In the genomic region with DNA sequence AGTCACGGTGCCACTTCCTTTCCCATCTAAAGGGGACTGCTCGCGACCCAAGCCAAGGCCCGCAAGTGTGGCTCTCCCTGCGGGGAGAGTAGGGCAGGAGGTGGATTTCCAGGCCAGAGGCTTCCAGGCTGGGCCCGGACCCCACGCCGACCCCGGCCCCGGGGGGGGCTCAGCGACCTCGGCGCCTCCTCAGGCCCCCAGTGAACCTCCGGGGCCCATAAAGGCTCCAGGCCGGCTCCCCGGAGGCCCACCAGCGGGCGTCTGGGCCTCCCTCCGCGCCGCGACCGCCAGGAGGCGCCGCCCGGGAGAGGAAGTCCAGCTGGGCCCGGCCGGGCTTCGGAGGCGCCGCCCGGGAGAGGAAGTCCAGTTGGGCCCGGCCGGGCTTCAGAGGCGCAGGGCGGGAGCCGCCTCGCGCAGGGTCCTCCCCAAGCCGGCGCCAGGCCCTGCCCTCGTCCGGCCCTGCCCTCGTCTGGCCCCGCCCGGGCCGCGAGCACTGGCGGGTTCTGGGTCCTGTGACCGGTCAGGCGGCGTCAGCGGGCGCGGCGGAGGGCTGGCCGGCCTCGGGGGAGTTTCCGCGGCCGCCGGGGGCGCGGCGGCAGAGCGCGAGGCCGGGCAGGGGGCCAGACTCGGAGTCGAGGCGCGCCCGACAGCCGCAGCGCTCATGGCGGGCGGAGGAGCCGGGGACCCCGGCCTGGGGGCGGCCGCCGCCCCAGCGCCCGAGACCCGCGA, we compare ENCODE assay signal across 1 cellular context.
TF ChIP-seq lines count a peak whose summit lies in the region.

A gene (plus strand): TSS at position 623 of the 729 bp plus-strand sequence. CDS start 39 bp downstream, at position 662.

TF ChIP-seq in GM23338, 12 proteins besides CTCF, POLR2A, EP300 and RAD21 (continued from another document):
- TF ChIP-seq, protein P1, sequence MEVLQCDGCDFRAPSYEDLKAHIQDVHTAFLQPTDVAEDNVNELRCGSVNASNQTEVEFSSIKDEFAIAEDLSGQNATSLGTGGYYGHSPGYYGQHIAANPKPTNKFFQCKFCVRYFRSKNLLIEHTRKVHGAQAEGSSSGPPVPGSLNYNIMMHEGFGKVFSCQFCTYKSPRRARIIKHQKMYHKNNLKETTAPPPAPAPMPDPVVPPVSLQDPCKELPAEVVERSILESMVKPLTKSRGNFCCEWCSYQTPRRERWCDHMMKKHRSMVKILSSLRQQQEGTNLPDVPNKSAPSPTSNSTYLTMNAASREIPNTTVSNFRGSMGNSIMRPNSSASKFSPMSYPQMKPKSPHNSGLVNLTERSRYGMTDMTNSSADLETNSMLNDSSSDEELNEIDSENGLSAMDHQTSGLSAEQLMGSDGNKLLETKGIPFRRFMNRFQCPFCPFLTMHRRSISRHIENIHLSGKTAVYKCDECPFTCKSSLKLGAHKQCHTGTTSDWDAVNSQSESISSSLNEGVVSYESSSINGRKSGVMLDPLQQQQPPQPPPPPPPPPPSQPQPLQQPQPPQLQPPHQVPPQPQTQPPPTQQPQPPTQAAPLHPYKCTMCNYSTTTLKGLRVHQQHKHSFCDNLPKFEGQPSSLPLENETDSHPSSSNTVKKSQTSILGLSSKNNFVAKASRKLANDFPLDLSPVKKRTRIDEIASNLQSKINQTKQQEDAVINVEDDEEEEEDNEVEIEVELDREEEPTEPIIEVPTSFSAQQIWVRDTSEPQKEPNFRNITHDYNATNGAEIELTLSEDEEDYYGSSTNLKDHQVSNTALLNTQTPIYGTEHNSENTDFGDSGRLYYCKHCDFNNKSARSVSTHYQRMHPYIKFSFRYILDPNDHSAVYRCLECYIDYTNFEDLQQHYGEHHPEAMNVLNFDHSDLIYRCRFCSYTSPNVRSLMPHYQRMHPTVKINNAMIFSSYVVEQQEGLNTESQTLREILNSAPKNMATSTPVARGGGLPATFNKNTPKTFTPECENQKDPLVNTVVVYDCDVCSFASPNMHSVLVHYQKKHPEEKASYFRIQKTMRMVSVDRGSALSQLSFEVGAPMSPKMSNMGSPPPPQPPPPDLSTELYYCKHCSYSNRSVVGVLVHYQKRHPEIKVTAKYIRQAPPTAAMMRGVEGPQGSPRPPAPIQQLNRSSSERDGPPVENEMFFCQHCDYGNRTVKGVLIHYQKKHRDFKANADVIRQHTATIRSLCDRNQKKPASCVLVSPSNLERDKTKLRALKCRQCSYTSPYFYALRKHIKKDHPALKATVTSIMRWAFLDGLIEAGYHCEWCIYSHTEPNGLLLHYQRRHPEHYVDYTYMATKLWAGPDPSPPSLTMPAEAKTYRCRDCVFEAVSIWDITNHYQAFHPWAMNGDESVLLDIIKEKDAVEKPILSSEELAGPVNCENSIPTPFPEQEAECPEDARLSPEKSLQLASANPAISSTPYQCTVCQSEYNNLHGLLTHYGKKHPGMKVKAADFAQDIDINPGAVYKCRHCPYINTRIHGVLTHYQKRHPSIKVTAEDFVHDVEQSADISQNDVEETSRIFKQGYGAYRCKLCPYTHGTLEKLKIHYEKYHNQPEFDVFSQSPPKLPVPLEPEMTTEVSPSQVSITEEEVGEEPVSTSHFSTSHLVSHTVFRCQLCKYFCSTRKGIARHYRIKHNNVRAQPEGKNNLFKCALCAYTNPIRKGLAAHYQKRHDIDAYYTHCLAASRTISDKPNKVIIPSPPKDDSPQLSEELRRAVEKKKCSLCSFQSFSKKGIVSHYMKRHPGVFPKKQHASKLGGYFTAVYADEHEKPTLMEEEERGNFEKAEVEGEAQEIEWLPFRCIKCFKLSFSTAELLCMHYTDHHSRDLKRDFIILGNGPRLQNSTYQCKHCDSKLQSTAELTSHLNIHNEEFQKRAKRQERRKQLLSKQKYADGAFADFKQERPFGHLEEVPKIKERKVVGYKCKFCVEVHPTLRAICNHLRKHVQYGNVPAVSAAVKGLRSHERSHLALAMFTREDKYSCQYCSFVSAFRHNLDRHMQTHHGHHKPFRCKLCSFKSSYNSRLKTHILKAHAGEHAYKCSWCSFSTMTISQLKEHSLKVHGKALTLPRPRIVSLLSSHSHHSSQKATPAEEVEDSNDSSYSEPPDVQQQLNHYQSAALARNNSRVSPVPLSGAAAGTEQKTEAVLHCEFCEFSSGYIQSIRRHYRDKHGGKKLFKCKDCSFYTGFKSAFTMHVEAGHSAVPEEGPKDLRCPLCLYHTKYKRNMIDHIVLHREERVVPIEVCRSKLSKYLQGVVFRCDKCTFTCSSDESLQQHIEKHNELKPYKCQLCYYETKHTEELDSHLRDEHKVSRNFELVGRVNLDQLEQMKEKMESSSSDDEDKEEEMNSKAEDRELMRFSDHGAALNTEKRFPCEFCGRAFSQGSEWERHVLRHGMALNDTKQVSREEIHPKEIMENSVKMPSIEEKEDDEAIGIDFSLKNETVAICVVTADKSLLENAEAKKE (CRISPR knock-in tag; IDR thresholded peaks at IDR 0.05), result 0 out of 2 replicates have a peak, but pooled peaks have one; percentile 31
